ENCODE assay signal across 20 cellular contexts in genomic region chr2:122009546-122009945, GRCh38.
DNase-seq lines count a peak whose midpoint lies in the region; TF ChIP-seq lines count a peak whose summit lies in the region.
"Had no signal": no experiment of that assay in that cellular context is flagged by ENCODE, and none has a peak within 500 bp of the region (broad histone marks: within the 10 kb centered on the region; RNA-seq: fewer than 3 reads in every experiment).

No MANE protein-coding gene starts in this region.

- H3K9me3 Mint-ChIP-seq in H9 = peaks cover 4 to 6% of the 10 kb centered on the region in 2 experiments; a peak in 3 of 5 replicates
- H3K9me3 Mint-ChIP-seq in HFFc6 = no peaks in the 10 kb centered on the region

- no peak overlapping the region for H4K91ac ChIP-seq in H9 (ENCODE audit: insufficient read length, low read depth, low read length)

- H3K27ac ChIP-seq in BLaER1 treated with 17β-estradiol and CSF1 and Interleukin-3, amounts not matched to agents 10 nM and 100 nM = peak overlapping the region in 8 of 11 experiments; percentile 19 to 75 (median 50); a peak in 13 of 22 replicates
- H3K27ac ChIP-seq in H9 (ENCODE audit: insufficient read length, low read depth, low read length) (no peak overlapping the region), mesendoderm (ENCODE audit: low read depth, low read length) (no peak overlapping the region), smooth muscle cell (ENCODE audit: low read depth) (no peak overlapping the region)
- H3K27ac ChIP-seq: A549, C4-2B, RWPE1, SJCRH30 had no signal

- H3K56ac ChIP-seq in H9 (ENCODE audit: insufficient read length, low read depth, low read length) (no peak overlapping the region), mesendoderm (ENCODE audit: low read length) (peak overlapping the region; percentile 22)

- H3K18ac ChIP-seq in H9 (ENCODE audit: insufficient read length, low read depth, low read length) = no peak overlapping the region
- H3K18ac ChIP-seq in mesendoderm (ENCODE audit: low read length) = no peak overlapping the region

- peaks cover 28 to 68% (median 58%) of the 10 kb centered on the region in 10 experiments for H3K4me1 ChIP-seq in BLaER1 treated with 17β-estradiol and CSF1 and Interleukin-3, amounts not matched to agents 10 nM and 100 nM
- H3K4me1 ChIP-seq in H9 (ENCODE audit: insufficient read depth, low read length) (no peaks in the 10 kb centered on the region), mesendoderm (ENCODE audit: control insufficient read depth, low read depth, low read length) (peaks cover 3% of the 10 kb centered on the region), smooth muscle cell (ENCODE audit: low read depth) (no peaks in the 10 kb centered on the region)
- H3K4me1 ChIP-seq: A549, HAP-1, SJCRH30 had no signal

- DNase-seq in H9 (peak; percentile 52), UCSD-AML1 (lab: John Stamatoyannopoulos, UW; ENCODE audit: unreplicated experiment) (peak; percentile 59), mesendoderm (peak; percentile 52), NCI-H345 (lab: John Stamatoyannopoulos, UW) (no peak), foreskin melanocyte (no peak), HFFc6 (no peak), smooth muscle cell (lab: John Stamatoyannopoulos, UW; ENCODE audit: unreplicated experiment) (no peak)
- DNase-seq: DMS 273 treated with DMSO at 0.1 percent for 48 hours, NCI-H1048, NCI-H1436 treated with DMSO at 0.1 percent for 48 hours, NCI-H2081, NCI-H226, NCI-H69, PC-3, SJCRH30 had no signal

- H3K4me3 Mint-ChIP-seq in H9 (no peak overlapping the region), HFFc6 (no peak overlapping the region)

- H4K20me1 ChIP-seq in BLaER1 treated with 17β-estradiol and CSF1 and Interleukin-3, amounts not matched to agents 10 nM and 100 nM = no peaks in the 10 kb centered on the region
- no peaks in the 10 kb centered on the region for H4K20me1 ChIP-seq in H9 (ENCODE audit: control insufficient read depth, insufficient read depth, insufficient read length)
- H4K20me1 ChIP-seq in smooth muscle cell (ENCODE audit: low read depth) = no peaks in the 10 kb centered on the region

- H3K4me3 ChIP-seq in BLaER1 treated with 17β-estradiol and CSF1 and Interleukin-3, amounts not matched to agents 10 nM and 100 nM = 0 out of 20 replicates have a peak overlapping the region, but pooled peaks of 2 of the 10 experiments have one; percentile 3 to 19
- H3K4me3 ChIP-seq in mesendoderm (ENCODE audit: low read length) (no peak overlapping the region), smooth muscle cell (no peak overlapping the region)
- H3K4me3 ChIP-seq: A549, HAP-1, SJCRH30 had no signal

- no peak for TF ChIP-seq CTCF in H9 (conservative IDR thresholded peaks at IDR 0.05)
- no peak for TF ChIP-seq CTCF in HFFc6 (IDR thresholded peaks at IDR 0.05)
- TF ChIP-seq CTCF in smooth muscle cell (IDR thresholded peaks at IDR 0.05; ENCODE audit: borderline replicate concordance, insufficient read depth, poor library complexity, severe bottlenecking) = no peak

- H3K27me3 Mint-ChIP-seq in H9 (ENCODE audit: low read depth) (no peaks in the 10 kb centered on the region; the same call in 1 of the 2 replicates), HFFc6 (ENCODE audit: insufficient read depth) (peaks cover 4% of the 10 kb centered on the region)

- no peak overlapping the region for H2BK5ac ChIP-seq in H9 (ENCODE audit: insufficient read length, low read length)
- no peak overlapping the region for H2BK5ac ChIP-seq in mesendoderm (ENCODE audit: low read length)

- no CpG with 5 or more reads among the region's 4 CpGs for WGBS in H9 (ENCODE audit: extremely low coverage, insufficient read length, low lambda C conversion rate)
- WGBS in mesendoderm (ENCODE audit: extremely low coverage, insufficient coverage, low lambda C conversion rate) = no CpG with 5 or more reads among the region's 4 CpGs
- WGBS in smooth muscle cell (ENCODE audit: low lambda C conversion rate) = 73% methylated on average over 4 of the region's 4 CpGs

- no peak overlapping the region for H2BK20ac ChIP-seq in H9 (ENCODE audit: low read depth, low read length, poor library complexity, severe bottlenecking)

- no peaks in the 10 kb centered on the region for H3K23me2 ChIP-seq in H9 (ENCODE audit: insufficient read length, low read depth, low read length, poor library complexity, severe bottlenecking)

- no peak overlapping the region for H2AK5ac ChIP-seq in H9 (ENCODE audit: insufficient read length, low read length)
- H2AK5ac ChIP-seq in mesendoderm (ENCODE audit: low read length) = no peak overlapping the region

- H4K8ac ChIP-seq in H9 (replicated peaks; ENCODE audit: insufficient read length, low read depth, low read length) = no peak overlapping the region
- H4K8ac ChIP-seq in mesendoderm (ENCODE audit: low read depth, low read length) = no peak overlapping the region

- no peak overlapping the region for H2BK120ac ChIP-seq in H9 (ENCODE audit: low read depth, low read length, poor library complexity, severe bottlenecking)
- H2BK120ac ChIP-seq in mesendoderm (ENCODE audit: low read depth, low read length) = no peak overlapping the region

- no peaks in the 10 kb centered on the region for H3K79me2 ChIP-seq in H9 (ENCODE audit: insufficient read depth, low read length)
- no peaks in the 10 kb centered on the region for H3K79me2 ChIP-seq in mesendoderm (ENCODE audit: control insufficient read depth, insufficient read depth, low read length)
- no peaks in the 10 kb centered on the region for H3K79me2 ChIP-seq in smooth muscle cell (ENCODE audit: low read depth)

- no peaks in the 10 kb centered on the region for H3K36me3 ChIP-seq in BLaER1 treated with 17β-estradiol and CSF1 and Interleukin-3, amounts not matched to agents 10 nM and 100 nM
- H3K36me3 ChIP-seq in mesendoderm (ENCODE audit: control insufficient read depth, insufficient read depth, low read length) = no peaks in the 10 kb centered on the region
- H3K36me3 ChIP-seq in smooth muscle cell (ENCODE audit: low read depth) = no peaks in the 10 kb centered on the region
- H3K36me3 ChIP-seq: HAP-1, SJCRH30 had no signal

- peak overlapping the region; percentile 44 to 89 (median 77) for H3K4me2 ChIP-seq in BLaER1 treated with 17β-estradiol and CSF1 and Interleukin-3, amounts not matched to agents 10 nM and 100 nM
- H3K4me2 ChIP-seq in H9 (ENCODE audit: insufficient read depth, insufficient read length, low read length) (no peak overlapping the region), mesendoderm (ENCODE audit: low read length) (no peak overlapping the region), smooth muscle cell (no peak overlapping the region)
- H3K4me2 ChIP-seq: A549 had no signal

- no peak overlapping the region for H2AFZ ChIP-seq in H9 (ENCODE audit: low read length)
- H2AFZ ChIP-seq in smooth muscle cell (ENCODE audit: low read depth) = no peak overlapping the region

- H4K5ac ChIP-seq in H9 (ENCODE audit: insufficient read length, low read depth, low read length) (no peak overlapping the region), mesendoderm (ENCODE audit: low read length) (no peak overlapping the region)

- H3K27me3 ChIP-seq in BLaER1 treated with 17β-estradiol and CSF1 and Interleukin-3, amounts not matched to agents 10 nM and 100 nM = 0 out of 22 replicates have a peak, but pooled peaks cover 0 to 5% (median 0%) of the 10 kb centered on the region in 11 experiments
- H3K27me3 ChIP-seq in H9 (ENCODE audit: insufficient read depth, low read length) = no peaks in the 10 kb centered on the region
- no peaks in the 10 kb centered on the region for H3K27me3 ChIP-seq in mesendoderm (ENCODE audit: insufficient read depth, low read length, poor library complexity)
- no peaks in the 10 kb centered on the region for H3K27me3 ChIP-seq in smooth muscle cell (ENCODE audit: low read depth)
- H3K27me3 ChIP-seq: SJCRH30 had no signal

- peaks cover 0 to 4% (median 0%) of the 10 kb centered on the region in 3 experiments; a peak in 2 of 7 replicates for H3K36me3 Mint-ChIP-seq in H9 (ENCODE audit: insufficient read depth in 1 of 3, low read depth in 3 of 3)
- no peaks in the 10 kb centered on the region for H3K36me3 Mint-ChIP-seq in HFFc6 (ENCODE audit: low read depth)

- H2BK12ac ChIP-seq in H9 (ENCODE audit: insufficient read length, low read depth, low read length) = no peak overlapping the region

- no peak overlapping the region for H3K23ac ChIP-seq in H9 (ENCODE audit: insufficient read length, low read depth, low read length)
- H3K23ac ChIP-seq in mesendoderm (ENCODE audit: low read length) = no peak overlapping the region

- peak overlapping the region in 5 of 11 experiments; percentile 8 to 59 (median 53); a peak in 9 of 22 replicates for H3K9ac ChIP-seq in BLaER1 treated with 17β-estradiol and CSF1 and Interleukin-3, amounts not matched to agents 10 nM and 100 nM
- no peak overlapping the region for H3K9ac ChIP-seq in H9 (ENCODE audit: extremely low read depth, insufficient read length, low read length)
- no peak overlapping the region for H3K9ac ChIP-seq in mesendoderm (ENCODE audit: low read length)
- H3K9ac ChIP-seq in smooth muscle cell (ENCODE audit: low read depth) = no peak overlapping the region

- H3K4me1 Mint-ChIP-seq in H9 (peaks cover 22 to 25% of the 10 kb centered on the region in 2 experiments), HFFc6 (ENCODE audit: low read depth) (peaks cover 40% of the 10 kb centered on the region)

- H3F3A ChIP-seq in smooth muscle cell (ENCODE audit: low read depth) = no peaks in the 10 kb centered on the region

- H3K79me1 ChIP-seq in H9 (ENCODE audit: insufficient read depth, low read depth, low read length, poor library complexity, severe bottlenecking) (no peaks in the 10 kb centered on the region), mesendoderm (ENCODE audit: low read length) (no peaks in the 10 kb centered on the region)

- no peak overlapping the region for H3T11ph ChIP-seq in H9 (ENCODE audit: low read length)

- H3K9me3 ChIP-seq in BLaER1 treated with 17β-estradiol and CSF1 and Interleukin-3, amounts not matched to agents 10 nM and 100 nM (replicated peaks in 1 of 11) = 0 out of 22 replicates have a peak, but pooled peaks cover 0 to 4% (median 0%) of the 10 kb centered on the region in 11 experiments
- no peaks in the 10 kb centered on the region for H3K9me3 ChIP-seq in H9 (ENCODE audit: control insufficient read depth, low read depth, low read length)
- H3K9me3 ChIP-seq in smooth muscle cell (replicated peaks; ENCODE audit: low read depth) = no peaks in the 10 kb centered on the region
- H3K9me3 ChIP-seq: A549, HAP-1, SJCRH30 had no signal

- no peak overlapping the region for H2BK15ac ChIP-seq in H9 (ENCODE audit: low read depth, low read length)
- no peak overlapping the region for H2BK15ac ChIP-seq in mesendoderm (replicated peaks; ENCODE audit: low read depth)

- H3K14ac ChIP-seq in H9 (ENCODE audit: insufficient read depth, low read length) = no peak overlapping the region

- H3K27ac Mint-ChIP-seq in H9 = no peak overlapping the region
- H3K27ac Mint-ChIP-seq in HFFc6 = no peak overlapping the region

- H3K4ac ChIP-seq in H9 (ENCODE audit: low read depth, low read length) (no peak overlapping the region), mesendoderm (ENCODE audit: low read depth, low read length) (no peak overlapping the region)

Comparison
In these comparisons a context has a peak if more than half of its experiments do, and no peak if none do; other contexts are left out.
1. H3K27ac ChIP-seq: peak in BLaER1 treated with 17β-estradiol and CSF1 and Interleukin-3, amounts not matched to agents 10 nM and 100 nM (8 of 11); none in H9 (single experiment), mesendoderm (single experiment) and smooth muscle cell (single experiment).
2. H3K4me2 ChIP-seq: peak in BLaER1 treated with 17β-estradiol and CSF1 and Interleukin-3, amounts not matched to agents 10 nM and 100 nM (11 of 11); none in H9 (single experiment), mesendoderm (single experiment) and smooth muscle cell (single experiment).
3. DNase-seq: peak in H9 (single experiment), UCSD-AML1 (single experiment) and mesendoderm (single experiment); none in NCI-H345 (single experiment), foreskin melanocyte (single experiment), HFFc6 (single experiment) and smooth muscle cell (single experiment).